ENCODE assay signal across 13 cellular contexts in genomic region chrY:2887386-2887785, GRCh38. TPM values are rescaled to one million over a fixed set of nuclear protein-coding genes. Genes with fewer than 3 reads are reported as not detected.
DNase-seq lines count a peak whose midpoint lies in the region; ATAC-seq and TF ChIP-seq lines count a peak whose summit lies in the region.
"Had no signal": no experiment of that assay in that cellular context is flagged by ENCODE, and none has a peak within 500 bp of the region (broad histone marks: within the 10 kb centered on the region; RNA-seq: fewer than 3 reads in every experiment).

No MANE protein-coding gene starts in this region.

- peaks cover 21% of the 10 kb centered on the region for H3K4me1 Mint-ChIP-seq in central memory CD8-positive, alpha-beta T cell

- H3K36me3 Mint-ChIP-seq in central memory CD8-positive, alpha-beta T cell (ENCODE audit: insufficient read depth), result peaks cover 5% of the 10 kb centered on the region
- H3K36me3 Mint-ChIP-seq: CD4-positive, alpha-beta memory T cell had no signal

- H3K4me1 ChIP-seq in OCI-LY3 (ENCODE audit: low read length), result peaks cover 52% of the 10 kb centered on the region
- no peaks in the 10 kb centered on the region for H3K4me1 ChIP-seq in SK-N-SH (ENCODE audit: control insufficient read depth in 1 of 2, insufficient read depth in 2 of 2, low read depth in 1 of 2, low read length in 1 of 2)
- H3K4me1 ChIP-seq: colonic mucosa, heart right ventricle, parathyroid adenoma had no signal

- no peaks in the 10 kb centered on the region for H4K20me1 ChIP-seq in OCI-LY3 (ENCODE audit: insufficient read depth, low read length)
- H4K20me1 ChIP-seq in SK-N-SH (ENCODE audit: insufficient read depth), result no peaks in the 10 kb centered on the region

- no peaks in the 10 kb centered on the region for H3K9me3 ChIP-seq in OCI-LY3 (ENCODE audit: insufficient read depth, low read length)
- H3K9me3 ChIP-seq in SK-N-SH, result no peaks in the 10 kb centered on the region
- H3K9me3 ChIP-seq: colonic mucosa, heart right ventricle had no signal

- H3K4me3 Mint-ChIP-seq in central memory CD8-positive, alpha-beta T cell, result peak overlapping the region; percentile 46

- H3K79me2 ChIP-seq in OCI-LY3 (ENCODE audit: low read length) (no peaks in the 10 kb centered on the region), SK-N-SH (ENCODE audit: insufficient read depth) (no peaks in the 10 kb centered on the region)
- H3K79me2 ChIP-seq: parathyroid adenoma had no signal

- H3K4me3 ChIP-seq in OCI-LY3 (ENCODE audit: low read length) (peak overlapping the region; percentile 37), SK-N-SH (ENCODE audit: low read depth in 2 of 2, low read length in 1 of 2) (no peak overlapping the region)
- H3K4me3 ChIP-seq: colonic mucosa, heart right ventricle had no signal

- intact Hi-C loops in posterior vena cava (cut with DNase I), result no loop called here

- TF ChIP-seq RAD21 in SK-N-SH (IDR thresholded peaks at IDR 0.05; ENCODE audit: low read length), result no peak

- no peaks in the 10 kb centered on the region for H3K27me3 Mint-ChIP-seq in central memory CD8-positive, alpha-beta T cell
- H3K27me3 Mint-ChIP-seq: CD4-positive, alpha-beta memory T cell had no signal

- no peak for TF ChIP-seq EP300 in SK-N-SH (IDR thresholded peaks at IDR 0.05; ENCODE audit: borderline replicate concordance in 1 of 2, low read depth in 1 of 2, low read length in 1 of 2)

- peak overlapping the region; percentile 91 for H3K27ac Mint-ChIP-seq in central memory CD8-positive, alpha-beta T cell (ENCODE audit: low read depth)

- ATAC-seq in GM21390 (IDR thresholded peaks at IDR 0.05; ENCODE audit: unreplicated experiment) (peak; percentile 6), HG02870 (IDR thresholded peaks at IDR 0.05; ENCODE audit: unreplicated experiment) (no peak)
- ATAC-seq in central memory CD8-positive, alpha-beta T cell (replicated peaks; ENCODE audit: extremely low read depth, poor library complexity, severe bottlenecking), result peak; percentile 77
- ATAC-seq: heart right ventricle had no signal

- CTCF ChIA-PET in SK-N-SH (lab: Yijun Ruan, JAX), result no interaction called here

- TF ChIP-seq CTCF in OCI-LY3 (IDR thresholded peaks at IDR 0.05; ENCODE audit: low read depth, low read length), result no peak
- TF ChIP-seq CTCF in SK-N-SH (IDR thresholded peaks at IDR 0.05), result no peak

- H3K9ac ChIP-seq in OCI-LY3 (ENCODE audit: low read length) (peak overlapping the region; percentile 64), SK-N-SH (no peak overlapping the region)
- H3K9ac ChIP-seq: parathyroid adenoma had no signal

- DNase-seq in A172 (ENCODE audit: low spot score), result peak; percentile 93
- peak in 1 of 2 donors; percentile 16 for DNase-seq in central memory CD8-positive, alpha-beta T cell (ENCODE audit: low spot score in 2 of 2)
- DNase-seq in posterior vena cava (ENCODE audit: low spot score), result no peak
- DNase-seq in SK-N-SH, result no peak
- no peak for DNase-seq in NCI-H146 (lab: John Stamatoyannopoulos, UW)
- DNase-seq: colonic mucosa, heart right ventricle, T1000 had no signal

- H3K4me2 ChIP-seq in OCI-LY3 (ENCODE audit: low read length), result peak overlapping the region; percentile 68
- no peak overlapping the region for H3K4me2 ChIP-seq in SK-N-SH

- POLR2A ChIA-PET in SK-N-SH (lab: Yijun Ruan, JAX), result no interaction called here

- no peaks in the 10 kb centered on the region for H3F3A ChIP-seq in SK-N-SH (replicated peaks; ENCODE audit: insufficient read depth)

- no peaks in the 10 kb centered on the region for H3K9me2 ChIP-seq in SK-N-SH

- H3K27me3 ChIP-seq in OCI-LY3 (ENCODE audit: low read depth, low read length), result no peaks in the 10 kb centered on the region
- no peaks in the 10 kb centered on the region for H3K27me3 ChIP-seq in SK-N-SH (ENCODE audit: insufficient read depth)
- H3K27me3 ChIP-seq: colonic mucosa, heart right ventricle had no signal

- H3K9me3 Mint-ChIP-seq in central memory CD8-positive, alpha-beta T cell, result no peaks in the 10 kb centered on the region

- H3K36me3 ChIP-seq in OCI-LY3 (replicated peaks; ENCODE audit: low read depth, low read length) (no peaks in the 10 kb centered on the region), SK-N-SH (replicated peaks in 1 of 2; ENCODE audit: control insufficient read depth in 1 of 2, insufficient read depth in 2 of 2, low read length in 1 of 2) (no peaks in the 10 kb centered on the region)
- H3K36me3 ChIP-seq: colonic mucosa, heart right ventricle had no signal

- H2AFZ ChIP-seq in OCI-LY3 (ENCODE audit: low read depth, low read length), result peak overlapping the region; percentile 66; the same call in 1 of the 2 replicates
- H2AFZ ChIP-seq in SK-N-SH (ENCODE audit: low read depth), result no peak overlapping the region
- H2AFZ ChIP-seq: parathyroid adenoma had no signal

- WGBS in SK-N-SH (ENCODE audit: low lambda C conversion rate), result no CpG with 5 or more reads among the region's 5 CpGs

- H3K27ac ChIP-seq in OCI-LY3 (ENCODE audit: low read length) (peak overlapping the region; percentile 96), SK-N-SH (ENCODE audit: low read depth in 2 of 2, low read length in 1 of 2) (no peak overlapping the region)
- H3K27ac ChIP-seq: colonic mucosa, heart right ventricle, parathyroid adenoma had no signal

TF ChIP-seq in SK-N-SH, 30 proteins besides CTCF, POLR2A, EP300 and RAD21:
- TF ChIP-seq CHD2 (IDR thresholded peaks at IDR 0.05; ENCODE audit: low read length, partially characterized antibody) (no peak), YY1 (IDR thresholded peaks at IDR 0.05; ENCODE audit: low read depth) (no peak), TCF12 (IDR thresholded peaks at IDR 0.05) (no peak)
TF ChIP-seq in SK-N-SH: peak in this region for 0.

RNA-seq across cellular contexts. Expression of gene RPS4Y1, which starts 46.0 kb away (rescaled TPM):
- 467 and 512 TPM in 2 replicates for total RNA-seq in A172 (2014; rRNA removed; shearing (Covaris generic))
- total RNA-seq in posterior vena cava, result not detected
- not detected in 2 replicates for polyA plus RNA-seq in SK-N-SH (2012; rRNA removed)
- not detected in 2 replicates for polyA plus RNA-seq in SK-N-SH (2012; cell fraction: cytosol; rRNA removed)
- not detected in 2 replicates for polyA plus RNA-seq in SK-N-SH (2012; cell fraction: nucleus; rRNA removed)
- polyA plus RNA-seq: CD4-positive, alpha-beta memory T cell had no signal

RNA-seq across cellular contexts. Expression of gene ZFY, which starts 47.8 kb away (rescaled TPM):
- 13.5 and 17.5 TPM in 2 replicates for total RNA-seq in A172 (2014; rRNA removed; shearing (Covaris generic))
- not detected for total RNA-seq in posterior vena cava
- polyA plus RNA-seq in SK-N-SH (2012; rRNA removed), result not detected in 2 replicates
- not detected in 2 replicates for polyA plus RNA-seq in SK-N-SH (2012; cell fraction: cytosol; rRNA removed)
- not detected in 2 replicates for polyA plus RNA-seq in SK-N-SH (2012; cell fraction: nucleus; rRNA removed)
- polyA plus RNA-seq: CD4-positive, alpha-beta memory T cell had no signal
